ENCODE assay signal across 8 cellular contexts in genomic region chr11:2699531-2700414, GRCh38. TPM values are rescaled to one million over a fixed set of nuclear protein-coding genes. Genes with fewer than 3 reads are reported as not detected.
A peak's percentile ranks its signal among the peaks of the same experiment; 100 is the strongest.
DNase-seq lines count a peak whose midpoint lies in the region; ATAC-seq, FAIRE-seq and TF ChIP-seq lines count a peak whose summit lies in the region.

TSS of gene KCNQ1OT1 (minus strand) at chr11:2699994.

- TF ChIP-seq POLR2A in GM12891 (IDR thresholded peaks at IDR 0.05; ENCODE audit: low read depth, low read length), result peak; percentile 98

- 47 to 52% (median 48%) methylated on average over 72 to 98 of the region's 98 CpGs for WGBS in psoas muscle, 3 donors
- 47% methylated on average over 98 of the region's 98 CpGs for WGBS in urinary bladder

- H3K4me3 ChIP-seq in psoas muscle (peak within 1 kb of the TSS; percentile 72), urinary bladder (ENCODE audit: low read depth, low read length) (peak within 1 kb of the TSS; percentile 65)

- no peaks in the 10 kb centered on the region for H3K9me3 ChIP-seq in psoas muscle

- intact Hi-C loops in left ventricle myocardium superior (cut with micrococcal nuclease), result no loop called here
- intact Hi-C loops in psoas muscle (cut with DNase I), result loop anchor here in 1 of 2 donors (5.0 to 10.0 kb wide), 2 partner anchors 78 to 185 kb away; partner anchors contain the start of gene CDKN1C

- no peaks in the 10 kb centered on the region for H3K36me3 ChIP-seq in psoas muscle (ENCODE audit: insufficient read depth in 1 of 2, low read depth in 1 of 2)
- H3K36me3 ChIP-seq in urinary bladder (ENCODE audit: insufficient read depth), result no peaks in the 10 kb centered on the region

- FAIRE-seq in GM12891 (lab: Jason Lieb, UNC), result peak; percentile 90

- DNase-seq in GM12891 (ENCODE audit: insufficient read length, low spot score), result peak; percentile 92
- DNase-seq in NCI-H1417 (lab: John Stamatoyannopoulos, UW), result peak; percentile 90 to 96 (median 92)
- DNase-seq in T-helper 1 cell, result peak; percentile 73 to 93 (median 81)
- DNase-seq in amniotic stem cell (lab: John Stamatoyannopoulos, UW), result peak; percentile 43
- peak; percentile 93 for DNase-seq in left ventricle myocardium superior
- DNase-seq in psoas muscle, result peak; percentile 90 to 94

- TF ChIP-seq CTCF in psoas muscle (IDR thresholded peaks at IDR 0.05), result no peak

- H3K27ac ChIP-seq in psoas muscle, result peak within 1 kb of the TSS; percentile 94
- peak within 1 kb of the TSS; percentile 63 for H3K27ac ChIP-seq in urinary bladder (ENCODE audit: low read depth)

- H3K27me3 ChIP-seq in psoas muscle (ENCODE audit: insufficient read depth in 3 of 3, low read length in 2 of 3), result no peaks in the 10 kb centered on the region

- peaks cover 17% of the 10 kb centered on the region for H3K4me1 ChIP-seq in psoas muscle
- no peaks in the 10 kb centered on the region for H3K4me1 ChIP-seq in urinary bladder (ENCODE audit: insufficient read depth)

- ATAC-seq in HG02759 (IDR thresholded peaks at IDR 0.05; ENCODE audit: unreplicated experiment), result peak; percentile 86
- peak; percentile 96 for ATAC-seq in left ventricle myocardium superior
- peak; percentile 87 to 92 (median 89) for ATAC-seq in psoas muscle

TF ChIP-seq in GM12891, 5 proteins besides CTCF, POLR2A, EP300 and RAD21:
- TF ChIP-seq TAF1 (IDR thresholded peaks at IDR 0.05; ENCODE audit: low read depth, low read length), result peak; percentile 95
- no peak for TF ChIP-seq SPI1 (IDR thresholded peaks at IDR 0.05; ENCODE audit: low read depth, low read length)
- TF ChIP-seq POU2F2 (IDR thresholded peaks at IDR 0.05; ENCODE audit: low read depth, low read length), result peak; percentile 73
- TF ChIP-seq POLR2AphosphoS5 (IDR thresholded peaks at IDR 0.05; ENCODE audit: low read depth, low read length), result peak; percentile 98
- no peak for TF ChIP-seq PAX5 (IDR thresholded peaks at IDR 0.05; ENCODE audit: insufficient read depth, low read length, severe bottlenecking)

RNA-seq across cellular contexts. Expression of gene KCNQ1OT1, which starts in this region (rescaled TPM):
- 0.10 TPM for polyA plus RNA-seq in GM12891 (2012; ENCODE audit: low read depth, missing spikeins)
- total RNA-seq in left ventricle myocardium superior (0.35 TPM), psoas muscle (under 1 TPM; 0.30 to 0.56 (median 0.42) TPM), urinary bladder (24.7 TPM)
- polyA plus RNA-seq in psoas muscle (under 1 TPM; 0.01 to 0.16 (median 0.03) TPM), urinary bladder (0.06 TPM)

Comparison
In these comparisons a context has a peak if more than half of its experiments do, and no peak if none do; other contexts are left out.
1. Peak in every context shown above with its lines: DNase-seq, ATAC-seq, H3K4me3 ChIP-seq and H3K27ac ChIP-seq.
2. RNA of gene KCNQ1OT1 (total RNA-seq): 24.7 TPM in urinary bladder (single experiment); 0.30 to 0.56 TPM in psoas muscle and 0.35 TPM in left ventricle myocardium superior (single experiment); every median in the first group is over 10 times any median in the second.
3. Peak in DNase-seq and ATAC-seq in left ventricle myocardium superior; RNA of the gene not detected or under 1 TPM.
4. Peak in DNase-seq, ATAC-seq, H3K4me3 ChIP-seq and H3K27ac ChIP-seq in psoas muscle; RNA of the gene not detected or under 1 TPM.
5. DNase-seq: peak in every context shown above with its lines; median percentile 93 in left ventricle myocardium superior; 92 in GM12891; 92 in NCI-H1417; 92 in psoas muscle; 81 in T-helper 1 cell; 43 in amniotic stem cell.